In the genomic region with DNA sequence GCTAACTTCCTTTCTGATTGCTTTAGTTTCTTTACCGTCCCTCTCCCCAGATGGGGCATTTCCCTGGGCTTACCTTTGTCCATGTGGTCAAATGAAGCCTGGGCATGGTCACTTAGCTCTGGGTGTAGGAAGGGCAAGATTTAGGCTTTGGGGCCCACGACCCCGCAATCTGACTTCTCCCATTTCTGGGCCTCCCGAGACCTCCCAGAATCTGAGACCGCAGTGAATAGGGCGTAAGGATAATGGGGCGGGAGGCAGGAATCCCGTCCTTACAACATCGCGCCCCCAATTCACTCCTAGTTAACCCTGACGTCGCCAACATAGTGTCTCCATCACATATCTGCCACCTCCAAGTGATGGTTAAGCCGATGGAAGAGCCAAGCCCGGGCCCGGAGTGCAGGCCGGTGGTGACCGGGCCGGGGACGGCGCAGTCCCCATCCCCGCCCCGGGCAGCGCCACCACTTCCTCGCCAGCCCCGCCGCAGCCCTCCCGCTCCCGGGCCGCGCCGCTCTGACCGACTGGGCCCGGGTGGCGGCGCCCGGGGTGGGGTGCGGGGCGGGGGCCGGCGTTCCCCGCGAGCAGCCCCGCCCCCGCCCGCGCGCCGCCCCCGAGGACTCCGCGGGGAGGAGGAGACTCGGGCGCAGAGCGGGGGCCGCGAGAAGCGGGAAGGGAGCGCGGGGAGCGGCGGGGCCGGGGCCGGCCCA, we compare ENCODE assay signal across 8 cellular contexts.
A peak's percentile ranks its signal among the peaks of the same experiment; 100 is the strongest.
DNase-seq lines count a peak whose midpoint lies in the region; ATAC-seq and TF ChIP-seq lines count a peak whose summit lies in the region.

A gene with protein sequence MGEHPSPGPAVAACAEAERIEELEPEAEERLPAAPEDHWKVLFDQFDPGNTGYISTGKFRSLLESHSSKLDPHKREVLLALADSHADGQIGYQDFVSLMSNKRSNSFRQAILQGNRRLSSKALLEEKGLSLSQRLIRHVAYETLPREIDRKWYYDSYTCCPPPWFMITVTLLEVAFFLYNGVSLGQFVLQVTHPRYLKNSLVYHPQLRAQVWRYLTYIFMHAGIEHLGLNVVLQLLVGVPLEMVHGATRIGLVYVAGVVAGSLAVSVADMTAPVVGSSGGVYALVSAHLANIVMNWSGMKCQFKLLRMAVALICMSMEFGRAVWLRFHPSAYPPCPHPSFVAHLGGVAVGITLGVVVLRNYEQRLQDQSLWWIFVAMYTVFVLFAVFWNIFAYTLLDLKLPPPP (plus strand): TSS at position 641 of the 704 bp plus-strand sequence. CDS start 358 bp downstream, outside the sequence.

- H3K9me3 Mint-ChIP-seq in T-helper 2 cell treated with Interferon-gamma antibody and Interleukin-4, amounts not matched to agents 5 μg/mL and 100 μg/mL, for 36 hours, result no peaks in the 10 kb centered on the region
- H3K9me3 Mint-ChIP-seq in T-helper 1 cell treated with Interleukin-12 subunit alpha and Interleukin-12 subunit beta and Interleukin-4 antibody, amounts not matched to agents 30 μg/mL and 1 μg/mL, for 36 hours, result no peaks in the 10 kb centered on the region
- H3K9me3 Mint-ChIP-seq in nephron, result no peaks in the 10 kb centered on the region

- TF ChIP-seq CTCF in nephron (IDR thresholded peaks at IDR 0.05; ENCODE audit: unreplicated experiment in 3 of 3), result no peak

- peak within 1 kb of the TSS; percentile 83 for H3K4me3 Mint-ChIP-seq in T-helper 2 cell treated with Interferon-gamma antibody and Interleukin-4, amounts not matched to agents 5 μg/mL and 100 μg/mL, for 36 hours
- H3K4me3 Mint-ChIP-seq in T-helper 1 cell treated with Interleukin-12 subunit alpha and Interleukin-12 subunit beta and Interleukin-4 antibody, amounts not matched to agents 30 μg/mL and 1 μg/mL, for 36 hours, result peak within 1 kb of the TSS; percentile 78
- H3K4me3 Mint-ChIP-seq in nephron, result peak within 1 kb of the TSS; percentile 81 to 86 (median 86)

- peaks cover 16% of the 10 kb centered on the region for H3K4me1 Mint-ChIP-seq in T-helper 2 cell treated with Interferon-gamma antibody and Interleukin-4, amounts not matched to agents 5 μg/mL and 100 μg/mL, for 36 hours (ENCODE audit: low read depth)
- peaks cover 15% of the 10 kb centered on the region for H3K4me1 Mint-ChIP-seq in T-helper 1 cell treated with Interleukin-12 subunit alpha and Interleukin-12 subunit beta and Interleukin-4 antibody, amounts not matched to agents 30 μg/mL and 1 μg/mL, for 36 hours (ENCODE audit: low read depth)
- peaks cover 32% of the 10 kb centered on the region for H3K4me1 Mint-ChIP-seq in nephron

- no peaks in the 10 kb centered on the region for H3K36me3 Mint-ChIP-seq in T-helper 2 cell treated with Interferon-gamma antibody and Interleukin-4, amounts not matched to agents 5 μg/mL and 100 μg/mL, for 36 hours (ENCODE audit: low read depth)
- peaks cover 2% of the 10 kb centered on the region for H3K36me3 Mint-ChIP-seq in T-helper 1 cell treated with Interleukin-12 subunit alpha and Interleukin-12 subunit beta and Interleukin-4 antibody, amounts not matched to agents 30 μg/mL and 1 μg/mL, for 36 hours (ENCODE audit: low read depth)
- H3K36me3 Mint-ChIP-seq in nephron (ENCODE audit: low read depth), result no peaks in the 10 kb centered on the region

- ATAC-seq in GM19455 (IDR thresholded peaks at IDR 0.05; ENCODE audit: unreplicated experiment) (no peak), GM21423 (IDR thresholded peaks at IDR 0.05; ENCODE audit: unreplicated experiment) (no peak)

- no peak within 1 kb of the TSS for H3K27ac Mint-ChIP-seq in T-helper 2 cell treated with Interferon-gamma antibody and Interleukin-4, amounts not matched to agents 5 μg/mL and 100 μg/mL, for 36 hours
- no peak within 1 kb of the TSS for H3K27ac Mint-ChIP-seq in T-helper 1 cell treated with Interleukin-12 subunit alpha and Interleukin-12 subunit beta and Interleukin-4 antibody, amounts not matched to agents 30 μg/mL and 1 μg/mL, for 36 hours
- peak within 1 kb of the TSS in 1 of 3 experiments; percentile 23 for H3K27ac Mint-ChIP-seq in nephron

- TF ChIP-seq POLR2A in erythroblast (IDR thresholded peaks at IDR 0.05; ENCODE audit: low read length), result no peak

- peaks cover 75% of the 10 kb centered on the region for H3K27me3 Mint-ChIP-seq in T-helper 2 cell treated with Interferon-gamma antibody and Interleukin-4, amounts not matched to agents 5 μg/mL and 100 μg/mL, for 36 hours (ENCODE audit: low read depth)
- H3K27me3 Mint-ChIP-seq in T-helper 1 cell treated with Interleukin-12 subunit alpha and Interleukin-12 subunit beta and Interleukin-4 antibody, amounts not matched to agents 30 μg/mL and 1 μg/mL, for 36 hours (ENCODE audit: low read depth), result peaks cover 84% of the 10 kb centered on the region
- peaks cover 88% of the 10 kb centered on the region for H3K27me3 Mint-ChIP-seq in nephron (ENCODE audit: low read depth)

- DNase-seq in T-helper 2 cell treated with Interferon-gamma antibody and Interleukin-4, amounts not matched to agents 5 μg/mL and 100 μg/mL, for 36 hours (ENCODE audit: low spot score), result peak; percentile 11
- no peak for DNase-seq in T-helper 2 cell
- DNase-seq in erythroblast (lab: John Stamatoyannopoulos, UW), result peak; percentile 31 to 57
- no peak for DNase-seq in NCI-H446 treated with DMSO at 0.1 percent for 48 hours (lab: John Stamatoyannopoulos, UW)

Comparison
In these comparisons a context has a peak if more than half of its experiments do, and no peak if none do; other contexts are left out.
1. DNase-seq: peak in T-helper 2 cell treated with Interferon-gamma antibody and Interleukin-4, amounts not matched to agents 5 μg/mL and 100 μg/mL, for 36 hours (single experiment) and erythroblast (2 of 2); none in T-helper 2 cell (0 of 5) and NCI-H446 treated with DMSO at 0.1 percent for 48 hours (single experiment).
2. Peak in every context shown above with its lines, with median percentiles within 50 percentile points of each other: H3K4me3 Mint-ChIP-seq.